ENCODE assay signal across 1 cellular context in the genomic region with DNA sequence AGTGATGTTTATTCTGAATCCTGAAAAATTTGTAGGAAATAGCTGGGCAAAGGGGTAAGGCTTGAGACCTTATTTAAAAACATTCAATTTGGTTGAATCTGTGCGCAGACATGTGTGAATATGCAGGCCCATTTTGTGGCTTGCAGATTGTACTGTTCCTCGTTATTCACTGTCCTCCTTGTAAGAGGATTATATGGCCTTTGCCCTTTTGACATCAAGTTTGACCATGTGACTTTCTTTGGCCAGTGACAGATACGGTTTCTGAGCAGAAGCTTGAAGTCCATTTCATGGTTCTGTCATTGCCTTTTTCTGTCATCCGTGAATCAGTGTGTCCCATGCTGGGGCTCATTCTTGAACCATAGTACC.
TF ChIP-seq lines count a peak whose summit lies in the region.

No MANE protein-coding gene starts in this region.

TF ChIP-seq in HepG2, 621 proteins besides CTCF, POLR2A, EP300 and RAD21 (continued from another document):
- TF ChIP-seq PAXIP1 (CRISPR knock-in tag; conservative IDR thresholded peaks at IDR 0.05) (peak; percentile 6; the same call in 1 of the 2 replicates), ZNF296 (CRISPR knock-in tag; conservative IDR thresholded peaks at IDR 0.05) (no peak)
- TF ChIP-seq, protein P1, sequence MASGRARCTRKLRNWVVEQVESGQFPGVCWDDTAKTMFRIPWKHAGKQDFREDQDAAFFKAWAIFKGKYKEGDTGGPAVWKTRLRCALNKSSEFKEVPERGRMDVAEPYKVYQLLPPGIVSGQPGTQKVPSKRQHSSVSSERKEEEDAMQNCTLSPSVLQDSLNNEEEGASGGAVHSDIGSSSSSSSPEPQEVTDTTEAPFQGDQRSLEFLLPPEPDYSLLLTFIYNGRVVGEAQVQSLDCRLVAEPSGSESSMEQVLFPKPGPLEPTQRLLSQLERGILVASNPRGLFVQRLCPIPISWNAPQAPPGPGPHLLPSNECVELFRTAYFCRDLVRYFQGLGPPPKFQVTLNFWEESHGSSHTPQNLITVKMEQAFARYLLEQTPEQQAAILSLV (CRISPR knock-in tag; IDR thresholded peaks at IDR 0.05; ENCODE audit: borderline replicate concordance), result no peak
- TF ChIP-seq, protein P2, sequence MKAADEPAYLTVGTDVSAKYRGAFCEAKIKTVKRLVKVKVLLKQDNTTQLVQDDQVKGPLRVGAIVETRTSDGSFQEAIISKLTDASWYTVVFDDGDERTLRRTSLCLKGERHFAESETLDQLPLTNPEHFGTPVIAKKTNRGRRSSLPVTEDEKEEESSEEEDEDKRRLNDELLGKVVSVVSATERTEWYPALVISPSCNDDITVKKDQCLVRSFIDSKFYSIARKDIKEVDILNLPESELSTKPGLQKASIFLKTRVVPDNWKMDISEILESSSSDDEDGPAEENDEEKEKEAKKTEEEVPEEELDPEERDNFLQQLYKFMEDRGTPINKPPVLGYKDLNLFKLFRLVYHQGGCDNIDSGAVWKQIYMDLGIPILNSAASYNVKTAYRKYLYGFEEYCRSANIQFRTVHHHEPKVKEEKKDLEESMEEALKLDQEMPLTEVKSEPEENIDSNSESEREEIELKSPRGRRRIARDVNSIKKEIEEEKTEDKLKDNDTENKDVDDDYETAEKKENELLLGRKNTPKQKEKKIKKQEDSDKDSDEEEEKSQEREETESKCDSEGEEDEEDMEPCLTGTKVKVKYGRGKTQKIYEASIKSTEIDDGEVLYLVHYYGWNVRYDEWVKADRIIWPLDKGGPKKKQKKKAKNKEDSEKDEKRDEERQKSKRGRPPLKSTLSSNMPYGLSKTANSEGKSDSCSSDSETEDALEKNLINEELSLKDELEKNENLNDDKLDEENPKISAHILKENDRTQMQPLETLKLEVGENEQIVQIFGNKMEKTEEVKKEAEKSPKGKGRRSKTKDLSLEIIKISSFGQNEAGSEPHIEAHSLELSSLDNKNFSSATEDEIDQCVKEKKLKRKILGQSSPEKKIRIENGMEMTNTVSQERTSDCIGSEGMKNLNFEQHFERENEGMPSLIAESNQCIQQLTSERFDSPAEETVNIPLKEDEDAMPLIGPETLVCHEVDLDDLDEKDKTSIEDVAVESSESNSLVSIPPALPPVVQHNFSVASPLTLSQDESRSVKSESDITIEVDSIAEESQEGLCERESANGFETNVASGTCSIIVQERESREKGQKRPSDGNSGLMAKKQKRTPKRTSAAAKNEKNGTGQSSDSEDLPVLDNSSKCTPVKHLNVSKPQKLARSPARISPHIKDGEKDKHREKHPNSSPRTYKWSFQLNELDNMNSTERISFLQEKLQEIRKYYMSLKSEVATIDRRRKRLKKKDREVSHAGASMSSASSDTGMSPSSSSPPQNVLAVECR (CRISPR knock-in tag; IDR thresholded peaks at IDR 0.05; ENCODE audit: borderline replicate concordance), result 0 out of 2 replicates have a peak, but pooled peaks have one; percentile 1
TF ChIP-seq in HepG2: peak in this region for 9.
